In the genomic region with DNA sequence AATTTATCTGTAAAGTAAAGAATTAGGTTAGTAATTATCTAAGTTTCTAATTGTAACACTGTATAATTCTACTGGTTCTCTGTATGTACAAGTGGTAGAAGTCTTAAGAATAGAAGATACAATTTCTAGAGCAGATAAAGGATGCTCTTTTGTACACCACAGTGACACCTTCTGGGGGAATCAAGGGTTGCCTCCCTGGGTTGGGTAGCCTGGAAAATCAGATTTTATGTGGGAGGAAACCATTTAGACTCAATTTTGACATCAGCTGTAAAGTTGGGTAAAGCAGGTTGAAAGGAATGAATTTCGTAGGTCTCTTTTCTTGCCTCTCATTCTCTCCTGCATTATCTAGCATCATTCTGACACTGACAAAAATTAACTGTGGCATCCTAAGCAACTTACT, we compare ENCODE assay signal across 9 cellular contexts.
DNase-seq lines count a peak whose midpoint lies in the region; ATAC-seq and TF ChIP-seq lines count a peak whose summit lies in the region.
"Had no signal": no experiment of that assay in that cellular context is flagged by ENCODE, and none has a peak within 500 bp of the region (broad histone marks: within the 10 kb centered on the region; RNA-seq: fewer than 3 reads in every experiment).

No MANE protein-coding gene starts in this region.

- no peak overlapping the region for H3K4me3 ChIP-seq in breast epithelium
- no peak overlapping the region for H3K4me3 ChIP-seq in foreskin fibroblast (ENCODE audit: low read depth in 1 of 2, low read length in 2 of 2)
- no peak overlapping the region for H3K4me3 ChIP-seq in upper lobe of right lung
- no peak overlapping the region for H3K4me3 ChIP-seq in stomach

- H3K4me3 Mint-ChIP-seq in MCF 10A (ENCODE audit: unreplicated experiment), result no peak overlapping the region

- H3K4me1 Mint-ChIP-seq in MCF 10A (ENCODE audit: insufficient read depth, unreplicated experiment), result no peaks in the 10 kb centered on the region

- H3K9me3 ChIP-seq in breast epithelium (no peaks in the 10 kb centered on the region), upper lobe of right lung (no peaks in the 10 kb centered on the region), stomach (no peaks in the 10 kb centered on the region)
- H3K9me3 ChIP-seq: Caco-2 had no signal

- no peaks in the 10 kb centered on the region for H3K27me3 ChIP-seq in breast epithelium
- no peaks in the 10 kb centered on the region for H3K27me3 ChIP-seq in upper lobe of right lung
- H3K27me3 ChIP-seq in stomach, result no peaks in the 10 kb centered on the region

- 75 to 91% (median 86%) methylated on average over 1 of the region's 1 CpG for WGBS in stomach, 5 donors

- no peak overlapping the region for H3K27ac Mint-ChIP-seq in MCF 10A (ENCODE audit: low read depth, unreplicated experiment)

- no peak for TF ChIP-seq EP300 in stomach (IDR thresholded peaks at IDR 0.05)

- ATAC-seq in upper lobe of right lung (no peak), HG03432 (IDR thresholded peaks at IDR 0.05; ENCODE audit: unreplicated experiment) (no peak)

- TF ChIP-seq POLR2A in breast epithelium (IDR thresholded peaks at IDR 0.05) (no peak), stomach (IDR thresholded peaks at IDR 0.05) (no peak)

- POLR2A ChIA-PET in MCF 10A (lab: Yijun Ruan, JAX), result no interaction called here

- no TSS peak for BruUV-seq in MCF 10A (replicated peaks; lab: Mats Ljungman, UMichigan)

- H3K27me3 Mint-ChIP-seq in MCF 10A (ENCODE audit: insufficient read depth, unreplicated experiment), result no peaks in the 10 kb centered on the region

- H3K36me3 Mint-ChIP-seq in MCF 10A (ENCODE audit: insufficient read depth, unreplicated experiment), result no peaks in the 10 kb centered on the region

- CTCF ChIA-PET in MCF 10A (lab: Yijun Ruan, JAX), result interaction anchor here (1.2 to 1.3 kb wide), 2 partner anchors 686 to 1026 kb away, joined by 3 to 4 read pairs; no protein-coding TSS in a partner anchor

- TF ChIP-seq CTCF in MCF 10A (IDR thresholded peaks at IDR 0.05; ENCODE audit: unreplicated experiment) (no peak), breast epithelium (IDR thresholded peaks at IDR 0.05) (no peak), foreskin fibroblast (IDR thresholded peaks at IDR 0.05; ENCODE audit: low read depth, low read length) (peak; percentile 10), upper lobe of right lung (IDR thresholded peaks at IDR 0.05) (peak; percentile 19), stomach (IDR thresholded peaks at IDR 0.05) (no peak)

- no peak overlapping the region for H3K27ac ChIP-seq in breast epithelium
- H3K27ac ChIP-seq in upper lobe of right lung, result no peak overlapping the region
- H3K27ac ChIP-seq in stomach, result no peak overlapping the region

- intact Hi-C loops in MCF 10A (cut with micrococcal nuclease) (no loop called here), breast epithelium (cut with DNase I; ENCODE audit: low total_unique reads) (no loop called here), upper lobe of right lung (cut with DNase I) (no loop called here), stomach (cut with DNase I; ENCODE audit: low total_unique reads) (no loop called here)

- H3K36me3 ChIP-seq in breast epithelium (no peaks in the 10 kb centered on the region), upper lobe of right lung (no peaks in the 10 kb centered on the region), stomach (no peaks in the 10 kb centered on the region)

- no peaks in the 10 kb centered on the region for H3K4me1 ChIP-seq in breast epithelium
- H3K4me1 ChIP-seq in upper lobe of right lung, result no peaks in the 10 kb centered on the region
- H3K4me1 ChIP-seq in stomach, result no peaks in the 10 kb centered on the region
- H3K4me1 ChIP-seq: Caco-2 had no signal

- H3K9me3 Mint-ChIP-seq in MCF 10A (ENCODE audit: unreplicated experiment), result peaks cover 6% of the 10 kb centered on the region

- DNase-seq in MCF 10A (ENCODE audit: unreplicated experiment), result peak; percentile 13
- DNase-seq in breast epithelium (ENCODE audit: low spot score in 2 of 2), result no peak
- DNase-seq in NCI-H748 (lab: John Stamatoyannopoulos, UW; ENCODE audit: unreplicated experiment), result peak; percentile 57
- DNase-seq in foreskin fibroblast, result peak in 1 of 2 donors; percentile 9
- DNase-seq in upper lobe of right lung, result no peak
- no peak for DNase-seq in stomach
- no peak for DNase-seq in NCI-H774 (lab: John Stamatoyannopoulos, UW)

Comparison
In these comparisons a context has a peak if more than half of its experiments do, and no peak if none do; other contexts are left out.
1. DNase-seq: peak in MCF 10A (single experiment) and NCI-H748 (single experiment); none in breast epithelium (0 of 2), upper lobe of right lung (single experiment), stomach (single experiment) and NCI-H774 (single experiment).
2. CTCF ChIP-seq: peak in foreskin fibroblast (single experiment) and upper lobe of right lung (single experiment); none in MCF 10A (single experiment), breast epithelium (0 of 3) and stomach (0 of 7).